8 cellular contexts compared by ENCODE assay signal in genomic region chr20:8131598-8132014, GRCh38. TPM values are rescaled to one million over a fixed set of nuclear protein-coding genes. Genes with fewer than 3 reads are reported as not detected.
DNase-seq lines count a peak whose midpoint lies in the region; ATAC-seq and TF ChIP-seq lines count a peak whose summit lies in the region.

No MANE protein-coding gene starts in this region.

- no peaks in the 10 kb centered on the region for H4K20me1 ChIP-seq in PC-3 (ENCODE audit: low read length)

- H4K8ac ChIP-seq in neuronal stem cell (ENCODE audit: low read depth, low read length) = no peak overlapping the region

- peak overlapping the region; percentile 87 for H3K4me2 ChIP-seq in PC-3 (ENCODE audit: low read length)
- H3K4me2 ChIP-seq in neuronal stem cell (ENCODE audit: insufficient read depth, low read length, poor library complexity, severe bottlenecking) = peak overlapping the region; percentile 72

- POLR2A ChIA-PET in PC-3 (lab: Charles Lee; ENCODE audit: unreplicated experiment) = no interaction called here

- WGBS in esophagus, 2 donors = 2 to 3% methylated on average over 18 of the region's 18 CpGs
- WGBS in neuronal stem cell (ENCODE audit: extremely low coverage in 2 of 2, insufficient read length in 2 of 2, insufficient replicate concordance in 1 of 2), 2 donors = no CpG with 5 or more reads among the region's 18 CpGs

- no peak overlapping the region for H2AK5ac ChIP-seq in neuronal stem cell (ENCODE audit: low read depth, low read length)

- no TSS peak for BruUV-seq in PC-3 (replicated peaks; lab: Mats Ljungman, UMichigan)

- H2AFZ ChIP-seq in PC-3 (ENCODE audit: low read length) (peak overlapping the region; percentile 69), neuronal stem cell (ENCODE audit: low read length) (peak overlapping the region; percentile 100)

- no peak overlapping the region for H3K23ac ChIP-seq in neuronal stem cell (ENCODE audit: low read depth, low read length, poor library complexity)

- no peak overlapping the region for H2BK5ac ChIP-seq in neuronal stem cell (ENCODE audit: low read length)

- no peak overlapping the region for H3K27ac ChIP-seq in PC-3 (ENCODE audit: low read length)
- peak overlapping the region; percentile 6 to 63 for H3K27ac ChIP-seq in esophagus (ENCODE audit: low read depth in 2 of 2, low read length in 1 of 2)
- H3K27ac ChIP-seq in neuronal stem cell (replicated peaks; ENCODE audit: low read length) = no peak overlapping the region

- no peak overlapping the region for H3K9ac ChIP-seq in PC-3 (ENCODE audit: low read length)
- H3K9ac ChIP-seq in neuronal stem cell (ENCODE audit: low read depth, low read length, poor library complexity) = no peak overlapping the region

- no peak overlapping the region for H2BK15ac ChIP-seq in neuronal stem cell (ENCODE audit: low read length)

- peak; percentile 53 for ATAC-seq in PC-3
- ATAC-seq in GM21717 (IDR thresholded peaks at IDR 0.05; ENCODE audit: unreplicated experiment) = no peak

- CTCF ChIA-PET in PC-3 (lab: Charles Lee) = interaction anchor here (0.6 to 0.7 kb wide), 2 partner anchors 151 to 591 kb away, joined by 3 read pairs; no protein-coding TSS in a partner anchor

- peak overlapping the region; percentile 18 for H3K18ac ChIP-seq in neuronal stem cell (ENCODE audit: low read length)

- no peaks in the 10 kb centered on the region for H3K79me1 ChIP-seq in neuronal stem cell (ENCODE audit: low read depth, low read length)

- no peak overlapping the region for H4K91ac ChIP-seq in neuronal stem cell (ENCODE audit: low read depth, low read length, poor library complexity)

- H3K36me3 ChIP-seq in HAP-1 (replicated peaks) (no peaks in the 10 kb centered on the region), PC-3 (ENCODE audit: low read depth, low read length) (no peaks in the 10 kb centered on the region), esophagus (ENCODE audit: control insufficient read depth in 2 of 2, insufficient read depth in 2 of 2, low read length in 1 of 2) (no peaks in the 10 kb centered on the region), neuronal stem cell (replicated peaks in 1 of 2; ENCODE audit: control insufficient read depth in 2 of 2, insufficient read depth in 2 of 2, low read length in 2 of 2) (no peaks in the 10 kb centered on the region)

- H3K27me3 ChIP-seq in HAP-1 (ENCODE audit: low read depth) = no peaks in the 10 kb centered on the region
- H3K27me3 ChIP-seq in PC-3 (ENCODE audit: low read length) = peaks cover 81% of the 10 kb centered on the region
- peaks cover 0 to 5% of the 10 kb centered on the region in 2 donors for H3K27me3 ChIP-seq in esophagus (ENCODE audit: control insufficient read depth in 1 of 2, insufficient read depth in 2 of 2, low read length in 2 of 2)
- peaks cover 0 to 7% (median 0%) of the 10 kb centered on the region in 3 experiments for H3K27me3 ChIP-seq in neuronal stem cell (ENCODE audit: control insufficient read depth in 3 of 3, insufficient read depth in 3 of 3, low read depth in 1 of 3, low read length in 3 of 3)

- H3K14ac ChIP-seq in neuronal stem cell (ENCODE audit: low read length) = no peak overlapping the region

- no peak overlapping the region for H2BK12ac ChIP-seq in neuronal stem cell (ENCODE audit: low read length)

- no peak overlapping the region for H3K4ac ChIP-seq in neuronal stem cell (ENCODE audit: low read length)

- H3K4me3 ChIP-seq in GM08714 (ENCODE audit: low read length) = peak overlapping the region; percentile 5; the same call in 1 of the 2 replicates
- peak overlapping the region; percentile 34 for H3K4me3 ChIP-seq in HAP-1
- H3K4me3 ChIP-seq in PC-3 (ENCODE audit: low read length) = peak overlapping the region; percentile 53
- peak overlapping the region in 1 of 2 donors; percentile 59 for H3K4me3 ChIP-seq in esophagus (ENCODE audit: low read depth in 1 of 2, low read length in 2 of 2)
- H3K4me3 ChIP-seq in neuronal stem cell (ENCODE audit: low read length in 2 of 2) = peak overlapping the region; percentile 62 to 74

- no peaks in the 10 kb centered on the region for H3K79me2 ChIP-seq in PC-3 (ENCODE audit: low read length)

- H3K4me1 ChIP-seq in HAP-1 (peaks cover 41% of the 10 kb centered on the region), PC-3 (ENCODE audit: insufficient read depth, low read length) (peaks cover 9% of the 10 kb centered on the region), esophagus (ENCODE audit: control insufficient read depth in 2 of 2, insufficient read depth in 2 of 2, low read length in 1 of 2) (peaks cover 0 to 2% of the 10 kb centered on the region in 2 donors), neuronal stem cell (ENCODE audit: control insufficient read depth in 2 of 2, insufficient read depth in 1 of 2, low read depth in 1 of 2, low read length in 2 of 2) (peaks cover 0 to 4% of the 10 kb centered on the region in 2 donors)

- no peaks in the 10 kb centered on the region for H3K9me2 ChIP-seq in PC-3 (replicated peaks; ENCODE audit: low read length)

- no peak for TF ChIP-seq CTCF in PC-3 (conservative IDR thresholded peaks at IDR 0.05; ENCODE audit: low read depth, low read length)

- H3F3A ChIP-seq in PC-3 (ENCODE audit: low read length, unreplicated experiment) = no peaks in the 10 kb centered on the region

- intact Hi-C loops in PC-3 (cut with micrococcal nuclease) = loop anchor here (1.0 to 5.0 kb wide), 5 partner anchors 88 to 591 kb away; no protein-coding TSS in a partner anchor

- DNase-seq in HAP-1 (ENCODE audit: low spot score in 2 of 2) (peak in 1 of 2 experiments; percentile 19), PC-3 (peak; percentile 21), neuronal stem cell (ENCODE audit: low spot score) (no peak), amniotic stem cell (lab: John Stamatoyannopoulos, UW) (no peak)
- DNase-seq in effector CD8-positive, alpha-beta T cell (lab: John Stamatoyannopoulos, UW) = no peak

- no peaks in the 10 kb centered on the region for H3K9me3 ChIP-seq in HAP-1
- H3K9me3 ChIP-seq in PC-3 (ENCODE audit: low read length) = no peaks in the 10 kb centered on the region
- no peaks in the 10 kb centered on the region for H3K9me3 ChIP-seq in esophagus (ENCODE audit: control insufficient read depth in 2 of 2, insufficient read depth in 1 of 2, low read depth in 1 of 2, low read length in 1 of 2)
- H3K9me3 ChIP-seq in neuronal stem cell (replicated peaks in 1 of 2; ENCODE audit: control insufficient read depth in 2 of 2, insufficient read depth in 1 of 2, low read depth in 1 of 2, low read length in 2 of 2) = peaks cover 0 to 5% of the 10 kb centered on the region in 2 donors

- in situ Hi-C loops in HAP-1 (cut with MboI; ENCODE audit: low sequenced_read_pairs) = loop anchor here (10.0 to 25.0 kb wide), 2 partner anchors 253 to 581 kb away; no protein-coding TSS in a partner anchor

- H2BK120ac ChIP-seq in neuronal stem cell (ENCODE audit: low read depth, low read length) = no peak overlapping the region

RNA-seq across cellular contexts. Expression of gene PLCB1, which starts 0.5 kb away (rescaled TPM):
- 4.4 TPM in 2 replicates for total RNA-seq in PC-3 (2014; rRNA removed)
- 1 to 10 TPM; 1.7 to 3.0 TPM for polyA plus RNA-seq in esophagus
- 10.6 TPM for polyA plus RNA-seq in neuronal stem cell (2013, experiment 1 of 2)
- 10.7 TPM for polyA plus RNA-seq in neuronal stem cell (2013, experiment 2 of 2)

Comparison
In these comparisons a context has a peak if more than half of its experiments do, and no peak if none do; other contexts are left out.
1. H3K27ac ChIP-seq: peak in esophagus (2 of 2); none in PC-3 (single experiment) and neuronal stem cell (single experiment).